Comparison of ENCODE assay signal across 17 cellular contexts in the genomic region with DNA sequence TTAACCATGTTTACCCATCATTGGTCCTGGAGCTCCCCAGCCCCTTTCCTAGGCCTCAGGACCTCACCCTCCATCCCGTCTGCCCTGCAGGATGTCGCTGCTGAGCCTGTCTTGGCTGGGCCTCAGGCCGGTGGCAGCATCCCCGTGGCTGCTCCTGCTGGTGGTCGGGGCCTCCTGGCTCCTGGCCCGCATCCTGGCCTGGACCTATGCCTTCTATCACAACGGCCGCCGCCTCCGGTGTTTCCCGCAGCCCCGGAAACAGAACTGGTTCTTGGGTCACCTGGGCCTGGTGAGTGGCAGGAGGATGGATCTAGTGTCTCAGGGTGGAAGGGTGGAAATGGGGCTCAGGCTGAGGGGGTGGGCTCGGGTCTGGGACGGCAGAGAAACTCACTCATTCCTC. TPM values are rescaled to one million over a fixed set of nuclear protein-coding genes. Genes with fewer than 3 reads are reported as not detected.
DNase-seq lines count a peak whose midpoint lies in the region; ATAC-seq and TF ChIP-seq lines count a peak whose summit lies in the region.
"Had no signal": no experiment of that assay in that cellular context is flagged by ENCODE, and none has a peak within 500 bp of the region (broad histone marks: within the 10 kb centered on the region; RNA-seq: fewer than 3 reads in every experiment).

No MANE protein-coding gene starts in this region.

- no peak overlapping the region for H3K9ac ChIP-seq in parathyroid adenoma
- H3K9ac ChIP-seq: BLaER1, GM23248 had no signal

- no peak for DNase-seq in activated CD4-positive, alpha-beta T cell treated with anti-CD3 and anti-CD28 coated beads, Interleukin-2, amount 10 ng/mL, durations not matched to agents 7 days and 5 days
- DNase-seq in activated CD4-positive, alpha-beta T cell treated with anti-CD3 and anti-CD28 coated beads for 4 hours = no peak
- DNase-seq in NCI-H82 treated with DMSO at 0.1 percent for 48 hours (lab: John Stamatoyannopoulos, UW; ENCODE audit: unreplicated experiment) = no peak
- DNase-seq: 8988T; Calu3; CD8-positive, alpha-beta T cell; GF-D8; GM23248; HCEC 1CT had no signal

- no peak for TF ChIP-seq CTCF in C4-2B (conservative IDR thresholded peaks at IDR 0.05)
- no peak for TF ChIP-seq CTCF in parathyroid adenoma (IDR thresholded peaks at IDR 0.05)

- no peaks in the 10 kb centered on the region for H3K27me3 Mint-ChIP-seq in activated CD4-positive, alpha-beta T cell treated with anti-CD3 and anti-CD28 coated beads, Interleukin-2, amount 10 ng/mL, durations not matched to agents 7 days and 5 days
- peaks cover 18% of the 10 kb centered on the region for H3K27me3 Mint-ChIP-seq in activated T-helper 17 cell treated with anti-CD3 and anti-CD28 coated beads, Interleukin-2, amount 50 U/mL, for 72 hours

- H3K79me2 ChIP-seq in parathyroid adenoma = no peaks in the 10 kb centered on the region

- peak overlapping the region; percentile 39 for H3K27ac ChIP-seq in C4-2B
- H3K27ac ChIP-seq in parathyroid adenoma = no peak overlapping the region
- H3K27ac ChIP-seq: BLaER1, GM23248 had no signal

- no peak overlapping the region for H3K4me3 Mint-ChIP-seq in activated CD4-positive, alpha-beta T cell treated with anti-CD3 and anti-CD28 coated beads, Interleukin-2, amount 10 ng/mL, durations not matched to agents 7 days and 5 days
- H3K4me3 Mint-ChIP-seq in activated T-helper 17 cell treated with anti-CD3 and anti-CD28 coated beads, Interleukin-2, amount 50 U/mL, for 72 hours = no peak overlapping the region
- H3K4me3 Mint-ChIP-seq: CD8-positive, alpha-beta T cell had no signal

- H3K9me3 ChIP-seq in parathyroid adenoma (ENCODE audit: control insufficient read depth, low read length) = no peaks in the 10 kb centered on the region
- H3K9me3 ChIP-seq: BLaER1 had no signal

- no peak overlapping the region for H3K4me3 ChIP-seq in parathyroid adenoma (ENCODE audit: low read depth, low read length)
- H3K4me3 ChIP-seq: BLaER1, GM23248 had no signal

- H3K4me1 Mint-ChIP-seq in activated CD4-positive, alpha-beta T cell treated with anti-CD3 and anti-CD28 coated beads, Interleukin-2, amount 10 ng/mL, durations not matched to agents 7 days and 5 days = no peaks in the 10 kb centered on the region
- peaks cover 6% of the 10 kb centered on the region for H3K4me1 Mint-ChIP-seq in activated T-helper 17 cell treated with anti-CD3 and anti-CD28 coated beads, Interleukin-2, amount 50 U/mL, for 72 hours

- H3K27me3 ChIP-seq in parathyroid adenoma (ENCODE audit: control insufficient read depth, insufficient read depth, low read length) = peaks cover 8% of the 10 kb centered on the region
- H3K27me3 ChIP-seq: BLaER1 had no signal

- no peak overlapping the region for H3K4me2 ChIP-seq in parathyroid adenoma (ENCODE audit: low read length)
- H3K4me2 ChIP-seq: BLaER1 had no signal

- peak overlapping the region; percentile 50 for H3K27ac Mint-ChIP-seq in activated CD4-positive, alpha-beta T cell treated with anti-CD3 and anti-CD28 coated beads, Interleukin-2, amount 10 ng/mL, durations not matched to agents 7 days and 5 days
- H3K27ac Mint-ChIP-seq in activated T-helper 17 cell treated with anti-CD3 and anti-CD28 coated beads, Interleukin-2, amount 50 U/mL, for 72 hours = peak overlapping the region; percentile 62
- H3K27ac Mint-ChIP-seq: CD8-positive, alpha-beta T cell had no signal

- peak overlapping the region; percentile 16 for H2AFZ ChIP-seq in parathyroid adenoma
- H2AFZ ChIP-seq: GM23248 had no signal

- CTCF ChIA-PET in activated CD4-positive, alpha-beta T cell treated with anti-CD3 and anti-CD28 coated beads, Interleukin-2, amount 10 ng/mL, durations not matched to agents 7 days and 5 days (lab: Charles Lee) = no interaction called here

- ATAC-seq in activated T-helper 17 cell treated with anti-CD3 and anti-CD28 coated beads, Interleukin-2, amount 50 U/mL, for 72 hours (replicated peaks) = no peak
- ATAC-seq in GM19397 (IDR thresholded peaks at IDR 0.05; ENCODE audit: unreplicated experiment) = no peak
- ATAC-seq: CD8-positive, alpha-beta T cell had no signal

- H3K4me1 ChIP-seq in parathyroid adenoma = peaks cover 7% of the 10 kb centered on the region

- no peaks in the 10 kb centered on the region for H3K9me3 Mint-ChIP-seq in activated CD4-positive, alpha-beta T cell treated with anti-CD3 and anti-CD28 coated beads, Interleukin-2, amount 10 ng/mL, durations not matched to agents 7 days and 5 days
- peaks cover 4% of the 10 kb centered on the region for H3K9me3 Mint-ChIP-seq in activated T-helper 17 cell treated with anti-CD3 and anti-CD28 coated beads, Interleukin-2, amount 50 U/mL, for 72 hours
- H3K9me3 Mint-ChIP-seq: CD8-positive, alpha-beta T cell had no signal

- H3K36me3 ChIP-seq in parathyroid adenoma (ENCODE audit: control insufficient read depth, insufficient read depth, low read length) = no peaks in the 10 kb centered on the region
- H3K36me3 ChIP-seq: BLaER1 had no signal

- POLR2A ChIA-PET in activated CD4-positive, alpha-beta T cell treated with anti-CD3 and anti-CD28 coated beads, Interleukin-2, amount 10 ng/mL, durations not matched to agents 7 days and 5 days (lab: Charles Lee) = no interaction called here

- no peaks in the 10 kb centered on the region for H3K36me3 Mint-ChIP-seq in activated CD4-positive, alpha-beta T cell treated with anti-CD3 and anti-CD28 coated beads, Interleukin-2, amount 10 ng/mL, durations not matched to agents 7 days and 5 days (ENCODE audit: low read depth)
- H3K36me3 Mint-ChIP-seq in activated T-helper 17 cell treated with anti-CD3 and anti-CD28 coated beads, Interleukin-2, amount 50 U/mL, for 72 hours (ENCODE audit: low read depth) = no peaks in the 10 kb centered on the region
- H3K36me3 Mint-ChIP-seq: CD8-positive, alpha-beta T cell had no signal

RNA-seq across cellular contexts. Expression of a gene that starts 0.5 kb away (rescaled TPM):
- not detected for total RNA-seq in activated CD4-positive, alpha-beta T cell treated with anti-CD3 and anti-CD28 coated beads, Interleukin-2, amount 10 ng/mL, durations not matched to agents 7 days and 5 days
- total RNA-seq in activated T-helper 17 cell treated with anti-CD3 and anti-CD28 coated beads, Interleukin-2, amount 50 U/mL, for 72 hours = not detected
- total RNA-seq: A673; Calu3; CD8-positive, alpha-beta T cell; GM23248; H4; HT1080 had no signal

RNA-seq across cellular contexts. Expression of a gene that starts 25.2 kb away (rescaled TPM):
- total RNA-seq in activated CD4-positive, alpha-beta T cell treated with anti-CD3 and anti-CD28 coated beads, Interleukin-2, amount 10 ng/mL, durations not matched to agents 7 days and 5 days = under 1 TPM; 0.15 to 0.23 TPM
- total RNA-seq in activated T-helper 17 cell treated with anti-CD3 and anti-CD28 coated beads, Interleukin-2, amount 50 U/mL, for 72 hours = under 1 TPM; 0.45 to 0.95 TPM
- total RNA-seq: A673; CD8-positive, alpha-beta T cell; GM23248 had no signal

RNA-seq across cellular contexts. Expression of a gene that starts 57.4 kb away (rescaled TPM):
- under 1 TPM in 1 of 2 experiments, not detected in 1; 0.10 TPM for total RNA-seq in activated CD4-positive, alpha-beta T cell treated with anti-CD3 and anti-CD28 coated beads, Interleukin-2, amount 10 ng/mL, durations not matched to agents 7 days and 5 days
- total RNA-seq in activated T-helper 17 cell treated with anti-CD3 and anti-CD28 coated beads, Interleukin-2, amount 50 U/mL, for 72 hours = under 1 TPM in 1 of 2 donors, not detected in 1; 0.61 TPM
- total RNA-seq: A673, GM23248, HT1080 had no signal
